ENCODE assay signal across 7 cellular contexts in genomic region chr1:225360119-225360518, GRCh38.
"Had no signal": no experiment of that assay in that cellular context is flagged by ENCODE, and none has a peak within 500 bp of the region (broad histone marks: within the 10 kb centered on the region; RNA-seq: fewer than 3 reads in every experiment).

No MANE protein-coding gene starts in this region.

- DNase-seq: IMR-90, KBM-7, KG1 had no signal

- ATAC-seq: K562 had no signal

- H3K9ac ChIP-seq: KMS-11 had no signal

- FAIRE-seq: HTR-8/SVneo had no signal

- H3K4me3 ChIP-seq: K562 had no signal

- H3K27ac ChIP-seq: HL-60, KMS-11 had no signal

- H3K4me2 ChIP-seq: KMS-11 had no signal
